28 cellular contexts compared by ENCODE assay signal in genomic region chr4:74931386-74931785, GRCh38. TPM values are rescaled to one million over a fixed set of nuclear protein-coding genes. Genes with fewer than 3 reads are reported as not detected.
"Had no signal": no experiment of that assay in that cellular context is flagged by ENCODE, and none has a peak within 500 bp of the region (broad histone marks: within the 10 kb centered on the region; RNA-seq: fewer than 3 reads in every experiment).

No MANE protein-coding gene starts in this region.

- H3K27me3 ChIP-seq: ascending aorta, gastrocnemius medialis, right lobe of liver, uterus had no signal

- H3K36me3 ChIP-seq: ascending aorta, brain microvascular endothelial cell, gastrocnemius medialis, right lobe of liver, thoracic aorta, uterus, WERI-Rb-1 had no signal

- H3K27ac ChIP-seq: ascending aorta, brain microvascular endothelial cell, gastrocnemius medialis, right lobe of liver, thoracic aorta, uterus, WERI-Rb-1 had no signal

- DNase-seq: activated CD4-positive, alpha-beta T cell treated with anti-CD3 and anti-CD28 coated beads, Interleukin-2, amount 10 ng/mL, durations not matched to agents 24 days and 14 days; activated CD4-positive, CD25-positive, alpha-beta regulatory T cell treated with anti-CD3 and anti-CD28 coated beads, Interleukin-2, amount 50 U/mL, for 72 hours; activated CD8-positive, alpha-beta T cell treated with anti-CD3 and anti-CD28 coated beads for 36 hours; activated naive CD4-positive, alpha-beta T cell treated with Interleukin-2 at 50 U/mL for 16 hours; activated naive CD8-positive, alpha-beta T cell treated with anti-CD3 and anti-CD28 coated beads, Interleukin-2, amount 10 ng/mL, durations not matched to agents 7 days and 5 days; activated T-cell treated with anti-CD3 and anti-CD28 coated beads, Interleukin-2, amount 50 U/mL, for 48 hours; brain microvascular endothelial cell; caudate nucleus; cortex of kidney; effector memory CD8-positive, alpha-beta T cell; erythroblast; gastrocnemius medialis; glutamatergic neuron; islet precursor cell; naive thymus-derived CD8-positive, alpha-beta T cell; right lobe of liver; stimulated activated CD4-positive, alpha-beta T cell treated with anti-CD3 and anti-CD28 coated beads, Interleukin-12 subunit alpha, Interleukin-12 subunit beta, amount 100 ng/mL, for 4 hours; stimulated activated CD4-positive, alpha-beta T cell treated with anti-CD3 and anti-CD28 coated beads, Interleukin-4, amount 100 ng/mL, for 24 hours; T1000; trophoblast cell; uterus; WERI-Rb-1 had no signal

- H3K4me3 Mint-ChIP-seq: activated CD4-positive, alpha-beta T cell treated with anti-CD3 and anti-CD28 coated beads, Interleukin-2, amount 10 ng/mL, durations not matched to agents 24 days and 14 days; activated CD8-positive, alpha-beta T cell treated with anti-CD3 and anti-CD28 coated beads for 36 hours; activated naive CD8-positive, alpha-beta T cell treated with anti-CD3 and anti-CD28 coated beads, Interleukin-2, amount 10 ng/mL, durations not matched to agents 7 days and 5 days; effector memory CD8-positive, alpha-beta T cell; naive thymus-derived CD8-positive, alpha-beta T cell; stimulated activated effector memory CD8-positive, alpha-beta T cell treated with anti-CD3 and anti-CD28 coated beads, Interleukin-12 subunit alpha, Interleukin-12 subunit beta, amount 100 ng/mL, for 72 hours; stimulated activated naive CD8-positive, alpha-beta T cell treated with anti-CD3 and anti-CD28 coated beads, Interleukin-15, Interleukin-2, amounts not matched to agents 100 ng/mL and 50 ng/mL, for 24 hours; T-helper 1 cell treated with Interleukin-12 subunit alpha and Interleukin-12 subunit beta and Interleukin-4 antibody, amounts not matched to agents 30 μg/mL and 1 μg/mL, for 36 hours had no signal

- H3K36me3 Mint-ChIP-seq: activated naive CD8-positive, alpha-beta T cell treated with anti-CD3 and anti-CD28 coated beads, Interleukin-2, amount 10 ng/mL, durations not matched to agents 7 days and 5 days; naive thymus-derived CD8-positive, alpha-beta T cell; stimulated activated effector memory CD8-positive, alpha-beta T cell treated with anti-CD3 and anti-CD28 coated beads, Interleukin-12 subunit alpha, Interleukin-12 subunit beta, amount 100 ng/mL, for 72 hours had no signal

- H3K4me1 ChIP-seq: gastrocnemius medialis, uterus had no signal

- H3K9me3 ChIP-seq: ascending aorta, gastrocnemius medialis, right lobe of liver, thoracic aorta, uterus had no signal

- H3K4me3 ChIP-seq: ascending aorta, gastrocnemius medialis, right lobe of liver, thoracic aorta, uterus had no signal

- H3K27ac Mint-ChIP-seq: activated CD4-positive, alpha-beta T cell treated with anti-CD3 and anti-CD28 coated beads, Interleukin-2, amount 10 ng/mL, durations not matched to agents 24 days and 14 days; activated CD8-positive, alpha-beta T cell treated with anti-CD3 and anti-CD28 coated beads for 36 hours; activated naive CD8-positive, alpha-beta T cell treated with anti-CD3 and anti-CD28 coated beads, Interleukin-2, amount 10 ng/mL, durations not matched to agents 7 days and 5 days; effector memory CD8-positive, alpha-beta T cell; naive thymus-derived CD8-positive, alpha-beta T cell; stimulated activated effector memory CD8-positive, alpha-beta T cell treated with anti-CD3 and anti-CD28 coated beads, Interleukin-12 subunit alpha, Interleukin-12 subunit beta, amount 100 ng/mL, for 72 hours; stimulated activated naive CD8-positive, alpha-beta T cell treated with anti-CD3 and anti-CD28 coated beads, Interleukin-15, Interleukin-2, amounts not matched to agents 100 ng/mL and 50 ng/mL, for 24 hours; T-helper 1 cell treated with Interleukin-12 subunit alpha and Interleukin-12 subunit beta and Interleukin-4 antibody, amounts not matched to agents 30 μg/mL and 1 μg/mL, for 36 hours had no signal

- H3K9me3 Mint-ChIP-seq: activated CD4-positive, alpha-beta T cell treated with anti-CD3 and anti-CD28 coated beads, Interleukin-2, amount 10 ng/mL, durations not matched to agents 24 days and 14 days; activated CD8-positive, alpha-beta T cell treated with anti-CD3 and anti-CD28 coated beads for 36 hours; activated naive CD8-positive, alpha-beta T cell treated with anti-CD3 and anti-CD28 coated beads, Interleukin-2, amount 10 ng/mL, durations not matched to agents 7 days and 5 days; stimulated activated effector memory CD8-positive, alpha-beta T cell treated with anti-CD3 and anti-CD28 coated beads, Interleukin-12 subunit alpha, Interleukin-12 subunit beta, amount 100 ng/mL, for 72 hours; stimulated activated naive CD8-positive, alpha-beta T cell treated with anti-CD3 and anti-CD28 coated beads, Interleukin-15, Interleukin-2, amounts not matched to agents 100 ng/mL and 50 ng/mL, for 24 hours; T-helper 1 cell treated with Interleukin-12 subunit alpha and Interleukin-12 subunit beta and Interleukin-4 antibody, amounts not matched to agents 30 μg/mL and 1 μg/mL, for 36 hours had no signal

- ATAC-seq: activated CD8-positive, alpha-beta T cell treated with anti-CD3 and anti-CD28 coated beads for 36 hours; effector memory CD8-positive, alpha-beta T cell; gastrocnemius medialis; naive thymus-derived CD8-positive, alpha-beta T cell; right lobe of liver; stimulated activated effector memory CD8-positive, alpha-beta T cell treated with anti-CD3 and anti-CD28 coated beads, Interleukin-12 subunit alpha, Interleukin-12 subunit beta, amount 100 ng/mL, for 72 hours had no signal

RNA-seq across cellular contexts. Expression of gene PARM1, which starts 1.5 kb away (rescaled TPM):
- total RNA-seq: activated CD4-positive, alpha-beta T cell treated with anti-CD3 and anti-CD28 coated beads, Interleukin-2, amount 10 ng/mL, durations not matched to agents 24 days and 14 days; activated naive CD8-positive, alpha-beta T cell treated with anti-CD3 and anti-CD28 coated beads, Interleukin-2, amount 10 ng/mL, durations not matched to agents 7 days and 5 days; osteoblast had no signal
- polyA plus RNA-seq: naive thymus-derived CD8-positive, alpha-beta T cell had no signal
